9 cellular contexts compared by ENCODE assay signal in genomic region chr15:78875107-78875914, GRCh38. TPM values are rescaled to one million over a fixed set of nuclear protein-coding genes. Genes with fewer than 3 reads are reported as not detected.
DNase-seq lines count a peak whose midpoint lies in the region; ATAC-seq and TF ChIP-seq lines count a peak whose summit lies in the region.
"Had no signal": no experiment of that assay in that cellular context is flagged by ENCODE, and none has a peak within 500 bp of the region (broad histone marks: within the 10 kb centered on the region; RNA-seq: fewer than 3 reads in every experiment).

No MANE protein-coding gene starts in this region.

- peak overlapping the region; percentile 58 for H3K9ac ChIP-seq in NT2/D1 (ENCODE audit: insufficient read length, low read depth)

- H3K36me3 ChIP-seq in NT2/D1 (ENCODE audit: insufficient read depth, insufficient read length, low read length): peaks cover 18% of the 10 kb centered on the region
- H3K36me3 ChIP-seq in effector memory CD4-positive, alpha-beta T cell (ENCODE audit: control insufficient read depth, insufficient read depth, low read length): no peaks in the 10 kb centered on the region
- peaks cover 7% of the 10 kb centered on the region for H3K36me3 ChIP-seq in neutrophil

- DNase-seq in Caki2 (ENCODE audit: low read depth) (peak; percentile 12), NT2/D1 (ENCODE audit: low read depth, low spot score) (no peak), GM03348 (ENCODE audit: low spot score) (no peak), SW480 (ENCODE audit: low spot score) (no peak)
- no peak for DNase-seq in effector memory CD4-positive, alpha-beta T cell
- DNase-seq: stimulated activated CD4-positive, alpha-beta T cell treated with anti-CD3 and anti-CD28 coated beads, Interleukin-12 subunit alpha, Interleukin-12 subunit beta, amount 100 ng/mL, for 4 hours had no signal

- H3K4me3 ChIP-seq in NT2/D1 (ENCODE audit: insufficient read length, low read depth) (peak overlapping the region; percentile 100), neutrophil (ENCODE audit: low read depth in 1 of 2, low read length in 1 of 2) (peak overlapping the region; percentile 77 to 99)
- peak overlapping the region; percentile 100 for H3K4me3 ChIP-seq in effector memory CD4-positive, alpha-beta T cell (ENCODE audit: insufficient read depth, low read depth, low read length, poor library complexity, severe bottlenecking)

- no peak for TF ChIP-seq CTCF in neutrophil (IDR thresholded peaks at IDR 0.05)

- ATAC-seq in GM18909 (IDR thresholded peaks at IDR 0.05; ENCODE audit: poor library complexity, unreplicated experiment): no peak
- no peak for ATAC-seq in GM21717 (IDR thresholded peaks at IDR 0.05; ENCODE audit: unreplicated experiment)

- in situ Hi-C loops in Caki2 (cut with HindIII; ENCODE audit: low pct_unique_long_range_greater_than_20kb, low sequenced_read_pairs): no loop called here

- H3K4me1 ChIP-seq in NT2/D1 (ENCODE audit: insufficient read depth, insufficient read length): peaks cover 2% of the 10 kb centered on the region
- peaks cover 21% of the 10 kb centered on the region for H3K4me1 ChIP-seq in effector memory CD4-positive, alpha-beta T cell (ENCODE audit: control insufficient read depth, insufficient read depth, low read length, poor library complexity, severe bottlenecking)
- H3K4me1 ChIP-seq in neutrophil (ENCODE audit: control insufficient read depth in 1 of 2, insufficient read depth in 1 of 2, low read depth in 1 of 2, low read length in 1 of 2): peaks cover 25 to 36% of the 10 kb centered on the region in 2 experiments

- H3K9me3 ChIP-seq in NT2/D1 (ENCODE audit: insufficient read depth, low read length) (no peaks in the 10 kb centered on the region), neutrophil (no peaks in the 10 kb centered on the region)
- no peaks in the 10 kb centered on the region for H3K9me3 ChIP-seq in effector memory CD4-positive, alpha-beta T cell (ENCODE audit: control insufficient read depth, low read length)

- no peaks in the 10 kb centered on the region for H3K27me3 ChIP-seq in NT2/D1 (ENCODE audit: insufficient read depth, insufficient read length)
- no peaks in the 10 kb centered on the region for H3K27me3 ChIP-seq in effector memory CD4-positive, alpha-beta T cell (replicated peaks; ENCODE audit: control insufficient read depth, insufficient read depth, low read length, poor library complexity, severe bottlenecking)
- no peaks in the 10 kb centered on the region for H3K27me3 ChIP-seq in neutrophil

- H3K27ac ChIP-seq in effector memory CD4-positive, alpha-beta T cell (ENCODE audit: insufficient read depth, low read length, poor library complexity, severe bottlenecking): peak overlapping the region; percentile 100
- H3K27ac ChIP-seq in neutrophil: peak overlapping the region; percentile 94

RNA-seq across cellular contexts. Expression of gene MORF4L1, which starts 2.6 kb away (rescaled TPM):
- 373 and 495 TPM in 2 replicates for total RNA-seq in Caki2 (2014; rRNA removed; shearing (Covaris generic); ENCODE audit: low replicate concordance)
